ENCODE assay signal across 8 cellular contexts in genomic region chr20:64069614-64070243, GRCh38. TPM values are rescaled to one million over a fixed set of nuclear protein-coding genes. Genes with fewer than 3 reads are reported as not detected.
DNase-seq lines count a peak whose midpoint lies in the region; FAIRE-seq and TF ChIP-seq lines count a peak whose summit lies in the region.

No MANE protein-coding gene starts in this region.

- no peak overlapping the region for H3K4me3 ChIP-seq in bronchial epithelial cell (ENCODE audit: low read depth, low read length)

- TF ChIP-seq CTCF in bronchial epithelial cell (IDR thresholded peaks at IDR 0.05; ENCODE audit: insufficient read depth, low read length, severe bottlenecking) (peak; percentile 85), nephron (IDR thresholded peaks at IDR 0.05; ENCODE audit: unreplicated experiment in 3 of 3) (peak; percentile 72 to 82 (median 72))

- FAIRE-seq in HTR-8/SVneo (lab: Jason Lieb, UNC): peak; percentile 97
- no peak for FAIRE-seq in bronchial epithelial cell (lab: Jason Lieb, UNC)

- H3K27ac Mint-ChIP-seq in nephron: no peak overlapping the region
- H3K27ac Mint-ChIP-seq in activated T-helper 2 cell treated with anti-CD3 and anti-CD28 coated beads, Interferon-gamma antibody, Interleukin-2, Interleukin-4, amounts not matched to agents 10 μg/mL and 5 μg/mL and 100 μg/mL, durations not matched to agents 14 hours and 24 hours and 36 hours: no peak overlapping the region

- intact Hi-C loops in activated T-helper 2 cell treated with anti-CD3 and anti-CD28 coated beads, Interferon-gamma antibody, Interleukin-2, Interleukin-4, amounts not matched to agents 10 μg/mL and 5 μg/mL and 100 μg/mL, durations not matched to agents 14 hours and 24 hours and 36 hours (cut with micrococcal nuclease): loop anchor here (10.0 kb wide), 1 partner anchor 435 kb away; no protein-coding TSS in a partner anchor

- DNase-seq in D341Med (ENCODE audit: low spot score) (peak; percentile 72), HTR-8/SVneo (ENCODE audit: insufficient read length, low spot score) (peak; percentile 84), bronchial epithelial cell (ENCODE audit: low read depth) (no peak), DMS79 (lab: John Stamatoyannopoulos, UW) (no peak), amygdala (lab: John Stamatoyannopoulos, UW) (no peak), NCI-H345 (lab: John Stamatoyannopoulos, UW) (no peak)
- DNase-seq in activated T-helper 2 cell treated with anti-CD3 and anti-CD28 coated beads, Interferon-gamma antibody, Interleukin-2, Interleukin-4, amounts not matched to agents 10 μg/mL and 5 μg/mL and 100 μg/mL, durations not matched to agents 14 hours and 24 hours and 36 hours (ENCODE audit: low spot score): no peak

- no peaks in the 10 kb centered on the region for H3K27me3 ChIP-seq in bronchial epithelial cell (ENCODE audit: control insufficient read depth, insufficient read depth, low read length)

- no peaks in the 10 kb centered on the region for H3K4me1 Mint-ChIP-seq in nephron
- H3K4me1 Mint-ChIP-seq in activated T-helper 2 cell treated with anti-CD3 and anti-CD28 coated beads, Interferon-gamma antibody, Interleukin-2, Interleukin-4, amounts not matched to agents 10 μg/mL and 5 μg/mL and 100 μg/mL, durations not matched to agents 14 hours and 24 hours and 36 hours (ENCODE audit: low read depth): peaks cover 32% of the 10 kb centered on the region

- no peaks in the 10 kb centered on the region for H3K36me3 Mint-ChIP-seq in nephron (ENCODE audit: low read depth)
- H3K36me3 Mint-ChIP-seq in activated T-helper 2 cell treated with anti-CD3 and anti-CD28 coated beads, Interferon-gamma antibody, Interleukin-2, Interleukin-4, amounts not matched to agents 10 μg/mL and 5 μg/mL and 100 μg/mL, durations not matched to agents 14 hours and 24 hours and 36 hours (ENCODE audit: low read depth): peaks cover 18% of the 10 kb centered on the region

- peaks cover 4% of the 10 kb centered on the region for H3K36me3 ChIP-seq in bronchial epithelial cell (ENCODE audit: control insufficient read depth, insufficient read depth, low read length)

- no peaks in the 10 kb centered on the region for H3K27me3 Mint-ChIP-seq in nephron (ENCODE audit: low read depth)
- H3K27me3 Mint-ChIP-seq in activated T-helper 2 cell treated with anti-CD3 and anti-CD28 coated beads, Interferon-gamma antibody, Interleukin-2, Interleukin-4, amounts not matched to agents 10 μg/mL and 5 μg/mL and 100 μg/mL, durations not matched to agents 14 hours and 24 hours and 36 hours (ENCODE audit: low read depth): no peaks in the 10 kb centered on the region

- no peak overlapping the region for H3K4me3 Mint-ChIP-seq in nephron
- H3K4me3 Mint-ChIP-seq in activated T-helper 2 cell treated with anti-CD3 and anti-CD28 coated beads, Interferon-gamma antibody, Interleukin-2, Interleukin-4, amounts not matched to agents 10 μg/mL and 5 μg/mL and 100 μg/mL, durations not matched to agents 14 hours and 24 hours and 36 hours (ENCODE audit: low read depth): no peak overlapping the region

- H3K9me3 Mint-ChIP-seq in nephron: no peaks in the 10 kb centered on the region
- no peaks in the 10 kb centered on the region for H3K9me3 Mint-ChIP-seq in activated T-helper 2 cell treated with anti-CD3 and anti-CD28 coated beads, Interferon-gamma antibody, Interleukin-2, Interleukin-4, amounts not matched to agents 10 μg/mL and 5 μg/mL and 100 μg/mL, durations not matched to agents 14 hours and 24 hours and 36 hours

RNA-seq across cellular contexts. Expression of gene TCEA2, which starts 6.7 kb away (rescaled TPM):
- 5.1 and 5.5 TPM in 2 replicates for total RNA-seq in bronchial epithelial cell
- 49.0 and 49.9 TPM in 2 replicates for total RNA-seq in activated T-helper 2 cell treated with anti-CD3 and anti-CD28 coated beads, Interferon-gamma antibody, Interleukin-2, Interleukin-4, amounts not matched to agents 10 μg/mL and 5 μg/mL and 100 μg/mL, durations not matched to agents 14 hours and 24 hours and 36 hours

RNA-seq across cellular contexts. Expression of gene RGS19, which starts 9.6 kb away (rescaled TPM):
- 6.1 and 6.7 TPM in 2 replicates for total RNA-seq in bronchial epithelial cell
- 42.0 and 43.3 TPM in 2 replicates for total RNA-seq in activated T-helper 2 cell treated with anti-CD3 and anti-CD28 coated beads, Interferon-gamma antibody, Interleukin-2, Interleukin-4, amounts not matched to agents 10 μg/mL and 5 μg/mL and 100 μg/mL, durations not matched to agents 14 hours and 24 hours and 36 hours

RNA-seq across cellular contexts. Expression of gene OPRL1, which starts 10.2 kb away (rescaled TPM):
- total RNA-seq in bronchial epithelial cell: under 0.01 and 0.13 TPM in 2 replicates
- total RNA-seq in activated T-helper 2 cell treated with anti-CD3 and anti-CD28 coated beads, Interferon-gamma antibody, Interleukin-2, Interleukin-4, amounts not matched to agents 10 μg/mL and 5 μg/mL and 100 μg/mL, durations not matched to agents 14 hours and 24 hours and 36 hours: 0.32 and 0.41 TPM in 2 replicates

RNA-seq across cellular contexts. Expression of gene LKAAEAR1, which starts 14.5 kb away (rescaled TPM):
- 0.13 TPM in 1 of 2 replicates, not detected in the other for total RNA-seq in bronchial epithelial cell
- total RNA-seq in activated T-helper 2 cell treated with anti-CD3 and anti-CD28 coated beads, Interferon-gamma antibody, Interleukin-2, Interleukin-4, amounts not matched to agents 10 μg/mL and 5 μg/mL and 100 μg/mL, durations not matched to agents 14 hours and 24 hours and 36 hours: 0.21 and 0.25 TPM in 2 replicates

RNA-seq across cellular contexts. Expression of gene SOX18, which starts 20.3 kb away (rescaled TPM):
- not detected in 2 replicates for total RNA-seq in bronchial epithelial cell
- 1.0 and 1.1 TPM in 2 replicates for total RNA-seq in activated T-helper 2 cell treated with anti-CD3 and anti-CD28 coated beads, Interferon-gamma antibody, Interleukin-2, Interleukin-4, amounts not matched to agents 10 μg/mL and 5 μg/mL and 100 μg/mL, durations not matched to agents 14 hours and 24 hours and 36 hours

Comparison
In these comparisons a context has a peak if more than half of its experiments do, and no peak if none do; other contexts are left out.
1. DNase-seq: peak in D341Med (single experiment) and HTR-8/SVneo (single experiment); none in bronchial epithelial cell (single experiment), DMS79 (single experiment), amygdala (0 of 56), activated T-helper 2 cell treated with anti-CD3 and anti-CD28 coated beads, Interferon-gamma antibody, Interleukin-2, Interleukin-4, amounts not matched to agents 10 μg/mL and 5 μg/mL and 100 μg/mL, durations not matched to agents 14 hours and 24 hours and 36 hours (single experiment) and NCI-H345 (single experiment).